18 cellular contexts compared by ENCODE assay signal in the genomic region with DNA sequence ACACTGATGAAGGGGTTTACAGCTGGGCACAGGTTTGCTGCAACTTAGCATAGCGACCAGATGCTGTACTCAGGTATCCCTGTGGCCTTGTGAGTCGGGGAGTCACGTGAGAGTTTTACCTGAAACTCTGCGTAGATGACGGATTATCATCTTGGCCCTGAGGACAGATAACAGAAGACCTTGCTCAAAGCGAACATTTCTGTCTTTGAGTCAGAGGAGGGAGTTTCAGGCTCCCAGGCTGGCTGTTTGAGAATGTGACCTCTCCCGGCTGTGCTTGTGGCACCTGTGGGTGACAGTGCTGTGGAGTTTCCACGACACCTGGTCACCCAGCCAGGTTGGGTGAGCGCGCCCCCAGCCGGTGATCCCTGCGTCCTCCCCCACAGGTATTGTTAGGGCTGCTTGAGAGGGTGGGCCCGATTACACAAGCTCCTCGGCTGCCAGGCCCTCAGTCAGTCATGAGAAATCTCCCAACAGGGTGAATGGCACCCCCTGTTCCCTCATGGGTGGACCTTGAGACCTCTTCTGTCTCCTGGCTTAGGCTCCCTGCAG. TPM values are rescaled to one million over a fixed set of nuclear protein-coding genes. Genes with fewer than 3 reads are reported as not detected.
DNase-seq lines count a peak whose midpoint lies in the region; ATAC-seq, FAIRE-seq and TF ChIP-seq lines count a peak whose summit lies in the region.
"Had no signal": no experiment of that assay in that cellular context is flagged by ENCODE, and none has a peak within 500 bp of the region (broad histone marks: within the 10 kb centered on the region; RNA-seq: fewer than 3 reads in every experiment).

No MANE protein-coding gene starts in this region.

- H3K4me3 ChIP-seq in astrocyte (ENCODE audit: insufficient read depth, low read depth, low read length) = no peak overlapping the region
- H3K4me3 ChIP-seq: adrenal gland, MG63, uterus had no signal

- H4K20me1 ChIP-seq in astrocyte (ENCODE audit: insufficient read depth, low read length) = peaks cover 13% of the 10 kb centered on the region

- no peak for FAIRE-seq in astrocyte (lab: Jason Lieb, UNC)

- CTCF ChIA-PET in activated naive CD4-positive, alpha-beta T cell treated with anti-CD3 and anti-CD28 coated beads for 36 hours (lab: Charles Lee) = no interaction called here

- no peak overlapping the region for H2AFZ ChIP-seq in astrocyte (ENCODE audit: low read depth, low read length)

- no peaks in the 10 kb centered on the region for H3K27me3 ChIP-seq in astrocyte (ENCODE audit: insufficient read depth, low read length)
- H3K27me3 ChIP-seq: adrenal gland, MG63, uterus had no signal

- peak overlapping the region; percentile 35 for H3K27ac Mint-ChIP-seq in activated naive CD4-positive, alpha-beta T cell treated with anti-CD3 and anti-CD28 coated beads for 36 hours
- H3K27ac Mint-ChIP-seq in astrocyte (ENCODE audit: unreplicated experiment) (peak overlapping the region; percentile 1), memory B cell (peak overlapping the region; percentile 42)
- peak overlapping the region; percentile 7 to 27 for H3K27ac Mint-ChIP-seq in stimulated activated naive CD8-positive, alpha-beta T cell treated with anti-CD3 and anti-CD28 coated beads, Interleukin-15, amount 100 ng/mL, for 72 hours

- no peak for DNase-seq in activated naive CD4-positive, alpha-beta T cell treated with anti-CD3 and anti-CD28 coated beads for 36 hours
- no peak for DNase-seq in activated naive CD4-positive, alpha-beta T cell (lab: John Stamatoyannopoulos, UW)
- DNase-seq in astrocyte (ENCODE audit: low read depth) = no peak
- no peak for DNase-seq in memory B cell (ENCODE audit: low spot score in 2 of 2)
- DNase-seq in stimulated activated naive CD8-positive, alpha-beta T cell treated with anti-CD3 and anti-CD28 coated beads, Interleukin-15, amount 100 ng/mL, for 72 hours = no peak
- DNase-seq in CD1c-positive myeloid dendritic cell (ENCODE audit: extremely low spot score) = no peak
- DNase-seq in middle frontal gyrus (ENCODE audit: extremely low spot score, low spot score) = no peak
- no peak for DNase-seq in T-helper 2 cell
- DNase-seq: activated CD4-positive, alpha-beta T cell treated with anti-CD3 and anti-CD28 coated beads, Interleukin-2, amount 50 U/mL, for 4 hours; central memory CD4-positive, alpha-beta T cell; effector memory CD4-positive, alpha-beta T cell; MG63; naive thymus-derived CD8-positive, alpha-beta T cell; NCI-H2029; NCI-H446 treated with DMSO at 0.1 percent for 48 hours had no signal

- H3K27me3 Mint-ChIP-seq in activated naive CD4-positive, alpha-beta T cell treated with anti-CD3 and anti-CD28 coated beads for 36 hours (ENCODE audit: low read depth) = no peaks in the 10 kb centered on the region
- no peaks in the 10 kb centered on the region for H3K27me3 Mint-ChIP-seq in astrocyte (ENCODE audit: low read depth, unreplicated experiment)
- H3K27me3 Mint-ChIP-seq in memory B cell = no peaks in the 10 kb centered on the region
- no peaks in the 10 kb centered on the region for H3K27me3 Mint-ChIP-seq in stimulated activated naive CD8-positive, alpha-beta T cell treated with anti-CD3 and anti-CD28 coated beads, Interleukin-15, amount 100 ng/mL, for 72 hours
- H3K27me3 Mint-ChIP-seq: naive thymus-derived CD8-positive, alpha-beta T cell had no signal

- H3K4me3 Mint-ChIP-seq in activated naive CD4-positive, alpha-beta T cell treated with anti-CD3 and anti-CD28 coated beads for 36 hours = no peak overlapping the region
- H3K4me3 Mint-ChIP-seq in astrocyte (ENCODE audit: unreplicated experiment) = no peak overlapping the region
- H3K4me3 Mint-ChIP-seq in memory B cell = no peak overlapping the region
- H3K4me3 Mint-ChIP-seq in stimulated activated naive CD8-positive, alpha-beta T cell treated with anti-CD3 and anti-CD28 coated beads, Interleukin-15, amount 100 ng/mL, for 72 hours = no peak overlapping the region

- TF ChIP-seq CTCF in astrocyte (IDR thresholded peaks at IDR 0.05; ENCODE audit: insufficient read depth, low read depth, low read length) = no peak

- H3K36me3 ChIP-seq in astrocyte (ENCODE audit: insufficient read depth, low read length) = peaks cover 34% of the 10 kb centered on the region
- H3K36me3 ChIP-seq: uterus had no signal

- H3K79me2 ChIP-seq in astrocyte (ENCODE audit: insufficient read depth, low read length) = peaks cover 11% of the 10 kb centered on the region

- H3K9ac ChIP-seq in astrocyte (ENCODE audit: low read length) = no peak overlapping the region

- H3K4me1 ChIP-seq in astrocyte (ENCODE audit: insufficient read depth, low read length) = peaks cover 4% of the 10 kb centered on the region
- H3K4me1 ChIP-seq: uterus had no signal

- ATAC-seq in memory B cell (ENCODE audit: low read depth) = no peak
- no peak for ATAC-seq in stimulated activated naive CD8-positive, alpha-beta T cell treated with anti-CD3 and anti-CD28 coated beads, Interleukin-15, amount 100 ng/mL, for 72 hours
- ATAC-seq: left lobe of liver; naive thymus-derived CD8-positive, alpha-beta T cell had no signal

- no peak overlapping the region for H3K4me2 ChIP-seq in astrocyte (ENCODE audit: low read length)

- H3K9me3 Mint-ChIP-seq in activated naive CD4-positive, alpha-beta T cell treated with anti-CD3 and anti-CD28 coated beads for 36 hours = no peaks in the 10 kb centered on the region
- H3K9me3 Mint-ChIP-seq in astrocyte (ENCODE audit: unreplicated experiment) = no peaks in the 10 kb centered on the region
- no peaks in the 10 kb centered on the region for H3K9me3 Mint-ChIP-seq in memory B cell
- H3K9me3 Mint-ChIP-seq in stimulated activated naive CD8-positive, alpha-beta T cell treated with anti-CD3 and anti-CD28 coated beads, Interleukin-15, amount 100 ng/mL, for 72 hours = no peaks in the 10 kb centered on the region
- H3K9me3 Mint-ChIP-seq: naive thymus-derived CD8-positive, alpha-beta T cell had no signal

- H3K4me1 Mint-ChIP-seq in activated naive CD4-positive, alpha-beta T cell treated with anti-CD3 and anti-CD28 coated beads for 36 hours (ENCODE audit: low read depth) = no peaks in the 10 kb centered on the region
- H3K4me1 Mint-ChIP-seq in astrocyte (ENCODE audit: low read depth, unreplicated experiment) = peaks cover 6% of the 10 kb centered on the region
- no peaks in the 10 kb centered on the region for H3K4me1 Mint-ChIP-seq in memory B cell
- H3K4me1 Mint-ChIP-seq in stimulated activated naive CD8-positive, alpha-beta T cell treated with anti-CD3 and anti-CD28 coated beads, Interleukin-15, amount 100 ng/mL, for 72 hours = no peaks in the 10 kb centered on the region

- no peaks in the 10 kb centered on the region for H3K9me3 ChIP-seq in astrocyte (ENCODE audit: insufficient read depth, low read depth, low read length)
- H3K9me3 ChIP-seq: adrenal gland, MG63, uterus had no signal

- H3K27ac ChIP-seq in astrocyte (ENCODE audit: low read depth, low read length) = no peak overlapping the region

- intact Hi-C loops in activated naive CD4-positive, alpha-beta T cell treated with anti-CD3 and anti-CD28 coated beads for 36 hours (cut with micrococcal nuclease) = no loop called here

- peaks cover 35% of the 10 kb centered on the region for H3K36me3 Mint-ChIP-seq in activated naive CD4-positive, alpha-beta T cell treated with anti-CD3 and anti-CD28 coated beads for 36 hours (ENCODE audit: low read depth)
- H3K36me3 Mint-ChIP-seq in astrocyte (ENCODE audit: low read depth, unreplicated experiment) (peaks cover 30% of the 10 kb centered on the region), memory B cell (peaks cover 40% of the 10 kb centered on the region)

RNA-seq across cellular contexts. Expression of a gene that starts 44.4 kb away (rescaled TPM):
- total RNA-seq in activated naive CD4-positive, alpha-beta T cell treated with anti-CD3 and anti-CD28 coated beads for 36 hours = under 1 TPM in 1 of 2 experiments, not detected in 1; 0.14 TPM
- 1.8 and 2.4 TPM in 2 replicates for total RNA-seq in astrocyte
- total RNA-seq: naive thymus-derived CD8-positive, alpha-beta T cell had no signal
